ENCODE assay signal across 16 cellular contexts in the genomic region with DNA sequence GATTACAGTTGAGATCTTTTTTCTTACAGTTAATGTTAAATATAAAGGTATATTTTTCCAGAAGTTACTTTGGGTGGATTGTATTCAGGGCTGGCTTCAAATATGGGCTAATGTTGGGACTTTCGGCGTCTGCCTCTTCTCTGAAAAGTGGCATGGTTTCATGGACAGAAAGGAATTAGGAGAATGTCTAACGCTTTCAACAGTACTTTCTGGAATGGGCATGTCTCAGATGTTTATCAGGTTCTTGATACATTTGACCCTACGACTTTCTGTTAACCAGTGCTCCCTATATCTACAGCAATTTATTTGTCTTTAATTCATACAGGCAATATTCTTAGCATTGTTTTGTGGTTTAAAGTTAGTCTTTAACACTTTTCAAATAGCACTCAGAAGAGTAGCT.
"Had no signal": no experiment of that assay in that cellular context is flagged by ENCODE, and none has a peak within 500 bp of the region (broad histone marks: within the 10 kb centered on the region; RNA-seq: fewer than 3 reads in every experiment).

No MANE protein-coding gene starts in this region.

- H3K27ac ChIP-seq: cardiac muscle cell, colonic mucosa, esophagus muscularis mucosa, left ventricle myocardium inferior, uterus had no signal

- H3K9me3 ChIP-seq: colonic mucosa, esophagus muscularis mucosa, left ventricle myocardium inferior, uterus had no signal

- DNase-seq: activated CD4-positive, CD25-positive, alpha-beta regulatory T cell treated with anti-CD3 and anti-CD28 coated beads, Interleukin-2, amount 50 U/mL, for 72 hours; activated naive CD4-positive, alpha-beta T cell treated with Interleukin-2 at 50 U/mL for 16 hours; aorta; colonic mucosa; effector CD4-positive, alpha-beta T cell; hippocampal formation; kidney; left ventricle myocardium inferior; nephron progenitor cell; stimulated activated CD4-positive, alpha-beta T cell treated with anti-CD3 and anti-CD28 coated beads, Interleukin-2, amount 100 ng/mL, for 24 hours; T-cell; T-helper 9 cell; uterus had no signal

- H3K4me3 ChIP-seq: cardiac muscle cell, colonic mucosa, esophagus muscularis mucosa, left ventricle myocardium inferior, uterus had no signal

- H3K27me3 ChIP-seq: cardiac muscle cell, colonic mucosa, esophagus muscularis mucosa, uterus had no signal

- ATAC-seq: sciatic nerve, T-cell had no signal

- H3K36me3 ChIP-seq: cardiac muscle cell, colonic mucosa, esophagus muscularis mucosa, left ventricle myocardium inferior, uterus had no signal

- H3K4me1 ChIP-seq: colonic mucosa, uterus had no signal
